Comparison of ENCODE assay signal across 16 cellular contexts in the genomic region with DNA sequence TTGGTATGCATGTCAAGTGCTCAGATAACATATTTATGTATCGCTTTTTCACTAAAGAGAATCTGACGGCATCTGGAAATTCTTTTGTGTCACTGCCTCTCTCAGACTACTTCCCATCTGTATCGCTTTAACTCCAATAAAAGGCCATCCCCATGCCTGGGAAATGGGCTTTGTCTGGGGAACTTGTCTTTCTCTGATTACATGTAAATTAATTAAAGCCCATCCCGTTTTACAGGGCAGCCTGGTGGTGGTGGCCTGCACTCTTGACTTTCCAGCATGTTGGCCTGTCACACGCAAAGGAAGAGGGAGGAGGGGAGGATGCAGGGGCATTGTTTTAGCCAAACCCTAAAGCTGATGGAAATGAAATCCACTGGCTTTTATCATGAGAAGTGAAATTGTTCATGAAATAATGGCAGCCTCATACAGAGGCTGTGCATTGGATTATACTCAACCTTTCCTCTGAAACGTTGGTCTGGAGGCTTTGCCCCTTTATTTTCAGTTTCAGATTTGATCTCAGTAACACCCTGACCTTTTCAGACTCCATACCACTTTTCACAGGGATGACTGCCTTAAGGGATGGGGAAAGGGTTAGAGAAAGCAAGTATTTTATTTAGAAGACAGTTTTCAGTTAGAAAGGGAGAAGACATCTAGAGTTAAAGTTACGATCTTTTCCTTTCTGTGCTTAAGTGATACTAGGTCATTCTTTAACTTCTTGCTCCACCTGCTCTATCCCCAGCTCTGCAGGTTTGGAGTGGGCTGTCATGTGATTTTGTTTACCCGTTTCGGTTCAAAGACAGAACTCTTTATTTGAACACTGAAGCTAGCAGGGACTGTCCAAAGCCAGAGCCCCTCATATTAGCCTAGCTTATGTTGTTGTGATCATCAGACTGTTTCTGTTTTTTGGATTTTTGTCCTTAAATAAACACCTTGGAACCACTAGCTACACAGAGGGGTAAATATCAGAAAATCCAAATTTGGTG.
A peak's percentile ranks its signal among the peaks of the same experiment; 100 is the strongest.
DNase-seq lines count a peak whose midpoint lies in the region; ATAC-seq and TF ChIP-seq lines count a peak whose summit lies in the region.
"Had no signal": no experiment of that assay in that cellular context is flagged by ENCODE, and none has a peak within 500 bp of the region (broad histone marks: within the 10 kb centered on the region; RNA-seq: fewer than 3 reads in every experiment).

No MANE protein-coding gene starts in this region.

- H2AFZ ChIP-seq in neuronal stem cell (ENCODE audit: low read length), result no peak overlapping the region
- H2AFZ ChIP-seq: neural progenitor cell had no signal

- peak; percentile 48 for ATAC-seq in GM18517 (IDR thresholded peaks at IDR 0.05; ENCODE audit: unreplicated experiment)
- no peak for ATAC-seq in HG02870 (IDR thresholded peaks at IDR 0.05; ENCODE audit: unreplicated experiment)
- ATAC-seq: activated T-helper 17 cell treated with anti-CD3 and anti-CD28 coated beads, Interleukin-2, amount 50 U/mL, for 72 hours; stimulated activated naive CD8-positive, alpha-beta T cell treated with anti-CD3 and anti-CD28 coated beads, Interleukin-15, Interleukin-2, amounts not matched to agents 100 U/mL and 50 U/mL, for 24 hours had no signal

- H3K27ac Mint-ChIP-seq in endothelial cell (ENCODE audit: unreplicated experiment) (peak overlapping the region; percentile 74), neural crest cell (ENCODE audit: unreplicated experiment) (peak overlapping the region; percentile 30)
- H3K27ac Mint-ChIP-seq: activated CD4-positive, alpha-beta memory T cell treated with anti-CD3 and anti-CD28 coated beads, Interleukin-2, amount 10 ng/mL, durations not matched to agents 7 days and 5 days; activated T-helper 17 cell treated with anti-CD3 and anti-CD28 coated beads, Interleukin-2, amount 50 U/mL, for 72 hours; HFFc6; neural progenitor cell had no signal

- H3K4me2 ChIP-seq in neuronal stem cell (ENCODE audit: insufficient read depth, low read length, poor library complexity, severe bottlenecking), result no peak overlapping the region

- no peaks in the 10 kb centered on the region for H3K27me3 ChIP-seq in HAP-1 (ENCODE audit: low read depth)
- H3K27me3 ChIP-seq in neuronal stem cell (ENCODE audit: control insufficient read depth in 3 of 3, insufficient read depth in 3 of 3, low read depth in 1 of 3, low read length in 3 of 3), result no peaks in the 10 kb centered on the region
- H3K27me3 ChIP-seq: neural progenitor cell had no signal

- no peak overlapping the region for H3K4me3 ChIP-seq in HAP-1
- no peak overlapping the region for H3K4me3 ChIP-seq in neuronal stem cell (ENCODE audit: low read length in 2 of 2)
- H3K4me3 ChIP-seq: neural progenitor cell, SJSA1 had no signal

- H3K4me1 Mint-ChIP-seq in endothelial cell (ENCODE audit: unreplicated experiment) (peaks cover 54% of the 10 kb centered on the region), neural crest cell (peaks cover 63% of the 10 kb centered on the region)
- H3K4me1 Mint-ChIP-seq: activated CD4-positive, alpha-beta memory T cell treated with anti-CD3 and anti-CD28 coated beads, Interleukin-2, amount 10 ng/mL, durations not matched to agents 7 days and 5 days; activated T-helper 17 cell treated with anti-CD3 and anti-CD28 coated beads, Interleukin-2, amount 50 U/mL, for 72 hours had no signal

- H3K27me3 Mint-ChIP-seq in endothelial cell (ENCODE audit: unreplicated experiment) (peaks cover 15% of the 10 kb centered on the region), neural crest cell (ENCODE audit: low read depth) (no peaks in the 10 kb centered on the region)

- no peak for DNase-seq in endothelial cell (ENCODE audit: low spot score)
- DNase-seq in neural crest cell (ENCODE audit: low read depth, low spot score), result no peak
- DNase-seq in HAP-1 (ENCODE audit: low spot score in 2 of 2), result no peak
- DNase-seq in neuronal stem cell (ENCODE audit: low spot score), result no peak
- DNase-seq in activated naive CD4-positive, alpha-beta T cell (lab: John Stamatoyannopoulos, UW), result no peak
- DNase-seq: activated CD4-positive, alpha-beta memory T cell treated with anti-CD3 and anti-CD28 coated beads, Interleukin-2, amount 10 ng/mL, durations not matched to agents 7 days and 5 days; erythroblast; HFFc6; NCI-H2171; stimulated activated naive CD8-positive, alpha-beta T cell treated with anti-CD3 and anti-CD28 coated beads, Interleukin-15, Interleukin-2, amounts not matched to agents 100 U/mL and 50 U/mL, for 24 hours had no signal

- H3K18ac ChIP-seq in neuronal stem cell (ENCODE audit: low read length), result no peak overlapping the region

- no peak overlapping the region for H3K14ac ChIP-seq in neuronal stem cell (ENCODE audit: low read length)

- TF ChIP-seq CTCF in 22Rv1 (IDR thresholded peaks at IDR 0.05), result no peak
- TF ChIP-seq CTCF in endothelial cell (IDR thresholded peaks at IDR 0.05; ENCODE audit: unreplicated experiment), result no peak
- TF ChIP-seq CTCF in neural crest cell (conservative IDR thresholded peaks at IDR 0.05), result no peak

- no peak overlapping the region for H2BK12ac ChIP-seq in neuronal stem cell (ENCODE audit: low read length)

- H3K27ac ChIP-seq in 22Rv1, result peak overlapping the region; percentile 58
- H3K27ac ChIP-seq in neuronal stem cell (replicated peaks; ENCODE audit: low read length), result no peak overlapping the region
- H3K27ac ChIP-seq: neural progenitor cell, SJSA1 had no signal

- H3K9me3 Mint-ChIP-seq in endothelial cell (ENCODE audit: unreplicated experiment), result no peaks in the 10 kb centered on the region
- H3K9me3 Mint-ChIP-seq in neural crest cell, result no peaks in the 10 kb centered on the region
- H3K9me3 Mint-ChIP-seq: activated CD4-positive, alpha-beta memory T cell treated with anti-CD3 and anti-CD28 coated beads, Interleukin-2, amount 10 ng/mL, durations not matched to agents 7 days and 5 days; activated T-helper 17 cell treated with anti-CD3 and anti-CD28 coated beads, Interleukin-2, amount 50 U/mL, for 72 hours; HFFc6 had no signal

- H4K91ac ChIP-seq in neuronal stem cell (ENCODE audit: low read depth, low read length, poor library complexity), result no peak overlapping the region

- no peak overlapping the region for H3K9ac ChIP-seq in neuronal stem cell (ENCODE audit: low read depth, low read length, poor library complexity)
- H3K9ac ChIP-seq: neural progenitor cell had no signal

- H3K4me1 ChIP-seq in HAP-1 (peaks cover 14% of the 10 kb centered on the region), neuronal stem cell (ENCODE audit: control insufficient read depth in 2 of 2, insufficient read depth in 1 of 2, low read depth in 1 of 2, low read length in 2 of 2) (peaks cover 7 to 50% of the 10 kb centered on the region in 2 donors)

- H3K79me1 ChIP-seq in neuronal stem cell (ENCODE audit: low read depth, low read length), result no peaks in the 10 kb centered on the region

- H2BK15ac ChIP-seq in neuronal stem cell (ENCODE audit: low read length), result no peak overlapping the region

- H3K36me3 Mint-ChIP-seq in endothelial cell (ENCODE audit: low read depth, unreplicated experiment) (peaks cover 55% of the 10 kb centered on the region), neural crest cell (ENCODE audit: low read depth) (no peaks in the 10 kb centered on the region)
- H3K36me3 Mint-ChIP-seq: neural progenitor cell had no signal

- no peak overlapping the region for H4K8ac ChIP-seq in neuronal stem cell (ENCODE audit: low read depth, low read length)

- H2AK5ac ChIP-seq in neuronal stem cell (ENCODE audit: low read depth, low read length), result no peak overlapping the region

- no peak overlapping the region for H2BK120ac ChIP-seq in neuronal stem cell (ENCODE audit: low read depth, low read length)

- H3K23ac ChIP-seq in neuronal stem cell (ENCODE audit: low read depth, low read length, poor library complexity), result no peak overlapping the region

- no peak overlapping the region for H3K4ac ChIP-seq in neuronal stem cell (ENCODE audit: low read length)

- no peaks in the 10 kb centered on the region for H3K36me3 ChIP-seq in HAP-1 (replicated peaks)
- no peaks in the 10 kb centered on the region for H3K36me3 ChIP-seq in neuronal stem cell (replicated peaks in 1 of 2; ENCODE audit: control insufficient read depth in 2 of 2, insufficient read depth in 2 of 2, low read length in 2 of 2)
- H3K36me3 ChIP-seq: neural progenitor cell, SJSA1 had no signal

- H3K4me3 Mint-ChIP-seq in endothelial cell (ENCODE audit: unreplicated experiment) (no peak overlapping the region), neural crest cell (no peak overlapping the region)
- H3K4me3 Mint-ChIP-seq: activated CD4-positive, alpha-beta memory T cell treated with anti-CD3 and anti-CD28 coated beads, Interleukin-2, amount 10 ng/mL, durations not matched to agents 7 days and 5 days; activated T-helper 17 cell treated with anti-CD3 and anti-CD28 coated beads, Interleukin-2, amount 50 U/mL, for 72 hours; HFFc6; neural progenitor cell had no signal

- no CpG with 5 or more reads among the region's 9 CpGs for WGBS in neuronal stem cell (ENCODE audit: extremely low coverage in 2 of 2, insufficient read length in 2 of 2, insufficient replicate concordance in 1 of 2), 2 donors

- H3K9me3 ChIP-seq in HAP-1 (no peaks in the 10 kb centered on the region), neuronal stem cell (replicated peaks in 1 of 2; ENCODE audit: control insufficient read depth in 2 of 2, insufficient read depth in 1 of 2, low read depth in 1 of 2, low read length in 2 of 2) (no peaks in the 10 kb centered on the region)
- H3K9me3 ChIP-seq: SJSA1 had no signal

- H2BK5ac ChIP-seq in neuronal stem cell (ENCODE audit: low read length), result no peak overlapping the region

- in situ Hi-C loops in HAP-1 (cut with MboI; ENCODE audit: low sequenced_read_pairs), result no loop called here
